ENCODE assay signal across 30 cellular contexts in the genomic region with DNA sequence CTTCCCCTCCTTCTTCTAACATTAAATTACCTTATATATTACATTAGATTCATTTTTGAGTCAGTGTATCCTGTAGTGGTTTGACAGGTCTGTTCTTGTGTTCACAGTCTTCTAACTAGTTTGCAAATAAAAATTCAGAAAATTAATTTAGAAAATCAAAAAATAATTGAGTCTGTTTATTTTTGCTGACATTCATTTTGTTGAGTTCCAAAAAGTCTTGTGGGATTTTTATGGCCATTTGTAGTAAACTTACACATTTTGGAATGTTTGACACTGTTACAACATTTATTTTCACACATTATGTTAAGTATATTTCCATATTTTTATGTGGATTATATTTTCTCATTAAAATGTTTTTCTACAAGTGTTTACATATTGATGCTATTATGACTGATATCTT.
"Had no signal": no experiment of that assay in that cellular context is flagged by ENCODE, and none has a peak within 500 bp of the region (broad histone marks: within the 10 kb centered on the region; RNA-seq: fewer than 3 reads in every experiment).

No MANE protein-coding gene starts in this region.

- H3K36me3 ChIP-seq: left lung, ovary, prostate gland, thyroid gland, upper lobe of left lung, vagina had no signal

- ATAC-seq: left colon; left lung; lower lobe of right lung; right cardiac atrium; sciatic nerve; stimulated activated naive B cell treated with anti-CD40 and anti-IgM and Interleukin-4, amounts not matched to agents 10 μg/mL and 1 μg/mL and 100 μg/mL, for 72 hours; stimulated activated naive CD8-positive, alpha-beta T cell treated with anti-CD3 and anti-CD28 coated beads, Interleukin-15, Interleukin-2, amounts not matched to agents 100 U/mL and 50 U/mL, for 24 hours had no signal

- FAIRE-seq: keratinocyte had no signal

- H3K27me3 ChIP-seq: left lung, ovary, stomach, testis, thyroid gland, transverse colon, upper lobe of left lung, vagina had no signal

- H3K27me3 Mint-ChIP-seq: naive B cell; stimulated activated naive B cell treated with anti-CD40 and anti-IgM and Interleukin-4, amounts not matched to agents 10 μg/mL and 1 μg/mL and 100 μg/mL, for 72 hours had no signal

- H3K9me3 Mint-ChIP-seq: mesothelial cell of epicardium; naive B cell; nephron; neural crest cell; stimulated activated naive B cell treated with anti-CD40 and anti-IgM and Interleukin-4, amounts not matched to agents 10 μg/mL and 1 μg/mL and 100 μg/mL, for 72 hours had no signal

- H3K27ac ChIP-seq: lower lobe of right lung, ovary, prostate gland, stomach, thyroid gland, transverse colon, upper lobe of left lung, vagina had no signal

- DNase-seq: hippocampal formation; left colon; left lung; lower lobe of right lung; mammary epithelial cell; mesendoderm; naive B cell; occipital lobe; ovary; retina; right cardiac atrium; stimulated activated CD4-positive, alpha-beta T cell treated with anti-CD3 and anti-CD28 coated beads, Interleukin-12 subunit alpha, Interleukin-12 subunit beta, amount 100 ng/mL, for 4 hours; stimulated activated CD4-positive, alpha-beta T cell treated with anti-CD3 and anti-CD28 coated beads, Interleukin-15, amount 100 ng/mL, for 24 hours; stimulated activated CD4-positive, alpha-beta T cell treated with anti-CD3 and anti-CD28 coated beads, Interleukin-2, amount 100 ng/mL, for 24 hours; stimulated activated CD4-positive, alpha-beta T cell treated with anti-CD3 and anti-CD28 coated beads, Interleukin-4, amount 100 ng/mL, for 1 hour; stimulated activated naive B cell treated with anti-CD40 and anti-IgM and Interleukin-4, amounts not matched to agents 10 μg/mL and 1 μg/mL and 100 μg/mL, for 72 hours; stimulated activated naive CD8-positive, alpha-beta T cell treated with anti-CD3 and anti-CD28 coated beads, Interleukin-15, Interleukin-2, amounts not matched to agents 100 U/mL and 50 U/mL, for 24 hours; stomach; testis; thyroid gland; transverse colon; upper lobe of left lung had no signal

- H3K27ac Mint-ChIP-seq: stimulated activated naive B cell treated with anti-CD40 and anti-IgM and Interleukin-4, amounts not matched to agents 10 μg/mL and 1 μg/mL and 100 μg/mL, for 72 hours had no signal

- H3K4me1 ChIP-seq: prostate gland had no signal

- H3K4me3 Mint-ChIP-seq: mesothelial cell of epicardium; nephron; neural crest cell; stimulated activated naive B cell treated with anti-CD40 and anti-IgM and Interleukin-4, amounts not matched to agents 10 μg/mL and 1 μg/mL and 100 μg/mL, for 72 hours had no signal

- H3K9me3 ChIP-seq: left lung, lower lobe of right lung, ovary, prostate gland, stomach, testis, thyroid gland, transverse colon, upper lobe of left lung, vagina had no signal

- H3K36me3 Mint-ChIP-seq: mesothelial cell of epicardium, naive B cell had no signal

- H3K4me3 ChIP-seq: left lung, lower lobe of right lung, ovary, prostate gland, skin epidermis, stomach, testis, thyroid gland, transverse colon, upper lobe of left lung, vagina had no signal
